1 cellular context compared by ENCODE assay signal in the genomic region with DNA sequence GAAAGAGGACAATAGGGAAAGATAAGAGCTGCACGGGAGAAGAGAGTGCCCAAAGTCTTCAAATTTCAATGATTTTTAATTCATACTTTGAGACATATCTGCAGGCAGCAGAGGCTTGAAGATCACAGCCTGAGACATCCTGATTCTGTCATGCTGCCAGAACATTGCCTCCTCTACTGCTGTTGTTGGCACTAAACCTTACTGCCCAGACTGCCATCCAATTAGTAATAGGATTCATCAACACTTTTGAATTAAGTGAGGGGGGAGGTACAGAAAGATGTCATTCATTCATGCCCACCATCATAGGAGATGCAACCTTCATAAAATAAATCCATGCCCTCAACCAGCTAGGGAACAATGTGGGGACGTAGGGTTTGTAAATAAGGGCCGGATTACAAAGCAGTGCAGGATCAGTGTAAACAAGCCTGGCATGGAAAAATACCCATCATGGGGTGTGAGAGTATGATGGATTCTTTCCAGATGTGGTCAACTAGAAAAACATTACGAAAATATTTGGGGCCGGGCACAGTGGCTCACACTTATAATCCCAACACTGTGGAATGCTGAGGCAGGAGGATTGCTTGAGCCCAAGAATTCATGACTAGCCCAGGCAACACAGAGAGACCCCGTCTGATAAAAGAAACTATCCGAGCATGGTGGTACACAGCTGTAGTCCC.
TF ChIP-seq lines count a peak whose summit lies in the region.

No MANE protein-coding gene starts in this region.

TF ChIP-seq in A549, 52 proteins besides CTCF, POLR2A, EP300 and RAD21 (continued from another document):
- TF ChIP-seq FOSB (CRISPR knock-in tag; IDR thresholded peaks at IDR 0.05) (no peak), KDM1A (IDR thresholded peaks at IDR 0.05; ENCODE audit: low read depth) (no peak), PHF8 (IDR thresholded peaks at IDR 0.05; ENCODE audit: borderline replicate concordance, low read depth) (no peak), ATOH8 (CRISPR knock-in tag; IDR thresholded peaks at IDR 0.05; ENCODE audit: low read depth) (peak; percentile 32; the same call in 1 of the 2 replicates), JUNB (IDR thresholded peaks at IDR 0.05) (peak; percentile 49; the same call in 1 of the 2 replicates), FOSL2 (IDR thresholded peaks at IDR 0.05) (no peak), FOSL2 (CRISPR knock-in tag; IDR thresholded peaks at IDR 0.05) (peak; percentile 84), RNF2 (IDR thresholded peaks at IDR 0.05; ENCODE audit: borderline replicate concordance, low read depth) (no peak), ZFP36 (IDR thresholded peaks at IDR 0.05; ENCODE audit: borderline replicate concordance, partially characterized antibody) (no peak), ELK1 (IDR thresholded peaks at IDR 0.05; ENCODE audit: low read depth, low read length) (no peak), CHD2 (IDR thresholded peaks at IDR 0.05; ENCODE audit: low read length, partially characterized antibody) (no peak), TP53 (CRISPR knock-in tag; IDR thresholded peaks at IDR 0.05) (no peak), HEYL (CRISPR knock-in tag; IDR thresholded peaks at IDR 0.05) (no peak), ZNF302 (CRISPR knock-in tag; IDR thresholded peaks at IDR 0.05) (no peak), SMC3 (IDR thresholded peaks at IDR 0.05) (peak; percentile 37; the same call in 1 of the 3 replicates), NFE2L2 (conservative IDR thresholded peaks at IDR 0.05; ENCODE audit: low read length) (no peak), RARB (CRISPR knock-in tag; IDR thresholded peaks at IDR 0.05) (peak; percentile 26; the same call in 1 of the 2 replicates), ESRRA (IDR thresholded peaks at IDR 0.05; ENCODE audit: borderline replicate concordance, low read length) (no peak), EHF (CRISPR knock-in tag; IDR thresholded peaks at IDR 0.05) (no peak), RFX5 (IDR thresholded peaks at IDR 0.05) (no peak), HDAC2 (IDR thresholded peaks at IDR 0.05) (no peak), USF2 (IDR thresholded peaks at IDR 0.05) (0 out of 2 replicates have a peak, but pooled peaks have one; percentile 1), NPAS2 (CRISPR knock-in tag; IDR thresholded peaks at IDR 0.05; ENCODE audit: borderline replicate concordance) (no peak), PBX3 (IDR thresholded peaks at IDR 0.05) (no peak), KDM5A (IDR thresholded peaks at IDR 0.05) (no peak), ZC3H11A (IDR thresholded peaks at IDR 0.05) (no peak), CBX2 (IDR thresholded peaks at IDR 0.05; ENCODE audit: borderline replicate concordance, low read depth) (no peak), TFCP2L1 (CRISPR knock-in tag; IDR thresholded peaks at IDR 0.05) (no peak), SREBF2 (IDR thresholded peaks at IDR 0.05) (no peak), POLR2AphosphoS2 (conservative IDR thresholded peaks at IDR 0.05; ENCODE audit: low read length) (no peak), ZSCAN20 (CRISPR knock-in tag; IDR thresholded peaks at IDR 0.05) (no peak), HOXB5 (CRISPR knock-in tag; IDR thresholded peaks at IDR 0.05) (peak; percentile 87), GATA3 (IDR thresholded peaks at IDR 0.05; ENCODE audit: borderline replicate concordance) (peak; percentile 86), HOXA7 (CRISPR knock-in tag; IDR thresholded peaks at IDR 0.05) (no peak; the same call in 1 of the 2 replicates), BHLHE40 (IDR thresholded peaks at IDR 0.05; ENCODE audit: low read depth, low read length) (no peak), CHD4 (IDR thresholded peaks at IDR 0.05; ENCODE audit: borderline replicate concordance) (no peak)
- TF ChIP-seq, protein P1, sequence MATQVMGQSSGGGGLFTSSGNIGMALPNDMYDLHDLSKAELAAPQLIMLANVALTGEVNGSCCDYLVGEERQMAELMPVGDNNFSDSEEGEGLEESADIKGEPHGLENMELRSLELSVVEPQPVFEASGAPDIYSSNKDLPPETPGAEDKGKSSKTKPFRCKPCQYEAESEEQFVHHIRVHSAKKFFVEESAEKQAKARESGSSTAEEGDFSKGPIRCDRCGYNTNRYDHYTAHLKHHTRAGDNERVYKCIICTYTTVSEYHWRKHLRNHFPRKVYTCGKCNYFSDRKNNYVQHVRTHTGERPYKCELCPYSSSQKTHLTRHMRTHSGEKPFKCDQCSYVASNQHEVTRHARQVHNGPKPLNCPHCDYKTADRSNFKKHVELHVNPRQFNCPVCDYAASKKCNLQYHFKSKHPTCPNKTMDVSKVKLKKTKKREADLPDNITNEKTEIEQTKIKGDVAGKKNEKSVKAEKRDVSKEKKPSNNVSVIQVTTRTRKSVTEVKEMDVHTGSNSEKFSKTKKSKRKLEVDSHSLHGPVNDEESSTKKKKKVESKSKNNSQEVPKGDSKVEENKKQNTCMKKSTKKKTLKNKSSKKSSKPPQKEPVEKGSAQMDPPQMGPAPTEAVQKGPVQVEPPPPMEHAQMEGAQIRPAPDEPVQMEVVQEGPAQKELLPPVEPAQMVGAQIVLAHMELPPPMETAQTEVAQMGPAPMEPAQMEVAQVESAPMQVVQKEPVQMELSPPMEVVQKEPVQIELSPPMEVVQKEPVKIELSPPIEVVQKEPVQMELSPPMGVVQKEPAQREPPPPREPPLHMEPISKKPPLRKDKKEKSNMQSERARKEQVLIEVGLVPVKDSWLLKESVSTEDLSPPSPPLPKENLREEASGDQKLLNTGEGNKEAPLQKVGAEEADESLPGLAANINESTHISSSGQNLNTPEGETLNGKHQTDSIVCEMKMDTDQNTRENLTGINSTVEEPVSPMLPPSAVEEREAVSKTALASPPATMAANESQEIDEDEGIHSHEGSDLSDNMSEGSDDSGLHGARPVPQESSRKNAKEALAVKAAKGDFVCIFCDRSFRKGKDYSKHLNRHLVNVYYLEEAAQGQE (IDR thresholded peaks at IDR 0.05), result no peak
- TF ChIP-seq, protein P2, sequence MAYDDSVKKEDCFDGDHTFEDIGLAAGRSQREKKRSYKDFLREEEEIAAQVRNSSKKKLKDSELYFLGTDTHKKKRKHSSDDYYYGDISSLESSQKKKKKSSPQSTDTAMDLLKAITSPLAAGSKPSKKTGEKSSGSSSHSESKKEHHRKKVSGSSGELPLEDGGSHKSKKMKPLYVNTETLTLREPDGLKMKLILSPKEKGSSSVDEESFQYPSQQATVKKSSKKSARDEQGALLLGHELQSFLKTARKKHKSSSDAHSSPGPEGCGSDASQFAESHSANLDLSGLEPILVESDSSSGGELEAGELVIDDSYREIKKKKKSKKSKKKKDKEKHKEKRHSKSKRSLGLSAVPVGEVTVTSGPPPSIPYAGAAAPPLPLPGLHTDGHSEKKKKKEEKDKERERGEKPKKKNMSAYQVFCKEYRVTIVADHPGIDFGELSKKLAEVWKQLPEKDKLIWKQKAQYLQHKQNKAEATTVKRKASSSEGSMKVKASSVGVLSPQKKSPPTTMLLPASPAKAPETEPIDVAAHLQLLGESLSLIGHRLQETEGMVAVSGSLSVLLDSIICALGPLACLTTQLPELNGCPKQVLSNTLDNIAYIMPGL (CRISPR knock-in tag; IDR thresholded peaks at IDR 0.05; ENCODE audit: borderline replicate concordance), result no peak
